ENCODE assay signal across 8 cellular contexts in the genomic region with DNA sequence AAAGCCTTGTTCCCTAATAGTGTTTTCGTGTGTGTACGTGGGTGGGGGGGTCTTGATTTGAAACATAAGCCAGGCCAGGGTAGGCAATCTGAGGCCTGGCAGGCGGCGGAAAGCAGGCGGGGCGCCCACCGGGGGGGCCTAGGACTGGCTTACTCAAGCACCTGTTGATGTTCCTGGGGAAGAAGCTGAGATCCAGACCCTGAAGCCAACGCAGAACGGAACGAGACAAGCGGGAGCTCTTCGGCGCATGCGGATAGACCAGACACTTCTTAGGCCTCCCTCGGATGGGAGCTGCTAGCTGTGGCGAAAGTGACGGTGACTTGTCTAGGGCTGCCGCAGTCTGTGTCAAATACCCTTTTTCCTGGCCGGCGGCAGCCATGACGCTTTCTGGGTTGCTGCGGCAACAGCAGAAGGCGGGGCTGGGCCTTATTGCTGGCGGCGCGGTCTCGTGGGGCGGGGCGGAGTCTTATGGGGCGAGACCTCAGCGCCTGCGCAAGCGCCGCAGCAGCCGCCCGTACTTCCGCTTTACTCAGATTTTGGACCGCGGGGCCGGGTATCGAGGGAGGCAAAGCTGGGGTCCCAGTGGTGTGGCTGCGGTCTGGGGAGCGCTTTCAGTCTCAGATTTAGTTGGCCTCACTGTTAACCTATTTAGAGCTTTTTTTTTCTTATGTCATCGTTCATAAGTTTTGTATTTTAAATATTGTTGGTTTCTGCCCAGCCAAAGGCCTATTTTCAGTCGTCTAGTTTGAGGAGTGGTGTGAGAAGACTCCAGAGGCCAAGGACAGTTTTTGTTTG. TPM values are rescaled to one million over a fixed set of nuclear protein-coding genes. Genes with fewer than 3 reads are reported as not detected.
DNase-seq lines count a peak whose midpoint lies in the region; ATAC-seq, FAIRE-seq and TF ChIP-seq lines count a peak whose summit lies in the region.

A gene (minus strand): TSS at position 402 of the 795 bp plus-strand sequence. CDS start 23 bp downstream, at position 379.

- TF ChIP-seq CTCF in heart right ventricle (IDR thresholded peaks at IDR 0.05) (no peak), type B pancreatic cell (conservative IDR thresholded peaks at IDR 0.05) (no peak)

- TF ChIP-seq POLR2A in GM12891 (IDR thresholded peaks at IDR 0.05; ENCODE audit: low read depth, low read length), result no peak

- H3K4me1 Mint-ChIP-seq in type B pancreatic cell (ENCODE audit: unreplicated experiment), result peaks cover 9% of the 10 kb centered on the region

- H3K4me1 ChIP-seq in heart right ventricle, result peaks cover 0 to 11% (median 5%) of the 10 kb centered on the region in 9 donors

- intact Hi-C loops in heart right ventricle (cut with DNase I), result loop anchor here in 7 of 10 donors (2.0 to 10.0 kb wide), 8 partner anchors 35 to 1119 kb away; a partner anchor contains a TSS

- H3K27ac ChIP-seq in heart right ventricle, result peak within 1 kb of the TSS in 9 of 10 donors; percentile 41 to 90 (median 82)

- H3K36me3 ChIP-seq in heart right ventricle, result no peaks in the 10 kb centered on the region

- no peaks in the 10 kb centered on the region for H3K9me3 ChIP-seq in heart right ventricle

- peak within 1 kb of the TSS; percentile 32 to 77 (median 67) for H3K4me3 ChIP-seq in heart right ventricle

- peak within 1 kb of the TSS; percentile 92 for H3K4me3 Mint-ChIP-seq in type B pancreatic cell

- H3K27me3 ChIP-seq in heart right ventricle, result peaks cover 0 to 6% (median 0%) of the 10 kb centered on the region in 7 donors

- H3K9me3 Mint-ChIP-seq in type B pancreatic cell, result peaks cover 5% of the 10 kb centered on the region

- no peaks in the 10 kb centered on the region for H3K36me3 Mint-ChIP-seq in type B pancreatic cell

- FAIRE-seq in GM12891 (lab: Jason Lieb, UNC), result peak; percentile 97

- 1% methylated on average over 45 of the region's 45 CpGs for WGBS in heart right ventricle, 2 donors

- peak; percentile 81 for DNase-seq in GM12891 (ENCODE audit: insufficient read length, low spot score)
- DNase-seq in NCI-H146 treated with DMSO at 0.1 percent for 48 hours (lab: John Stamatoyannopoulos, UW; ENCODE audit: unreplicated experiment), result peak; percentile 70
- DNase-seq in T-helper 1 cell, result peak; percentile 83 to 94 (median 90)
- peak; percentile 92 for DNase-seq in amniotic stem cell (lab: John Stamatoyannopoulos, UW)
- DNase-seq in heart right ventricle, result peak; percentile 94 to 95
- DNase-seq in pons (ENCODE audit: low spot score), result peak; percentile 89
- DNase-seq in type B pancreatic cell (ENCODE audit: extremely low spot score, unreplicated experiment), result peak; percentile 94

- peak within 1 kb of the TSS; percentile 94 for H3K27ac Mint-ChIP-seq in type B pancreatic cell

- peaks cover 3% of the 10 kb centered on the region for H3K27me3 Mint-ChIP-seq in type B pancreatic cell

- peak; percentile 97 for ATAC-seq in HG02884 (IDR thresholded peaks at IDR 0.05; ENCODE audit: unreplicated experiment)
- peak; percentile 100 for ATAC-seq in heart right ventricle

TF ChIP-seq in GM12891, 5 proteins besides CTCF, POLR2A, EP300 and RAD21:
- no peak; the same call in 1 of the 2 replicates for TF ChIP-seq POU2F2 (IDR thresholded peaks at IDR 0.05; ENCODE audit: low read depth, low read length)
- no peak for TF ChIP-seq TAF1 (IDR thresholded peaks at IDR 0.05; ENCODE audit: low read depth, low read length)
- peak; percentile 44; the same call in 1 of the 2 replicates for TF ChIP-seq SPI1 (IDR thresholded peaks at IDR 0.05; ENCODE audit: low read depth, low read length)
- TF ChIP-seq PAX5 (IDR thresholded peaks at IDR 0.05; ENCODE audit: insufficient read depth, low read length, severe bottlenecking), result peak; percentile 69
- TF ChIP-seq POLR2AphosphoS5 (IDR thresholded peaks at IDR 0.05; ENCODE audit: low read depth, low read length), result no peak

RNA-seq across cellular contexts. Expression of the gene that starts here (rescaled TPM):
- 0.06 TPM for polyA plus RNA-seq in GM12891 (2012; ENCODE audit: low read depth, missing spikeins)
- total RNA-seq in heart right ventricle (under 1 TPM in 9 of 10 donors, not detected in 1; 0.25 to 0.99 (median 0.49) TPM), type B pancreatic cell (ENCODE audit: low replicate concordance) (0.33 and 0.75 TPM in 2 replicates)
- polyA plus RNA-seq in heart right ventricle, result under 1 TPM; 0.16 to 0.37 TPM

Comparison
In these comparisons a context has a peak if more than half of its experiments do, and no peak if none do; other contexts are left out.
1. Peak in every context shown above with its lines: DNase-seq, ATAC-seq, H3K4me3 ChIP-seq and H3K27ac ChIP-seq.
2. Peak in DNase-seq, ATAC-seq, H3K4me3 ChIP-seq and H3K27ac ChIP-seq in heart right ventricle; RNA of the gene not detected or under 1 TPM.
3. Peak in DNase-seq in type B pancreatic cell; RNA of the gene not detected or under 1 TPM.